ENCODE assay signal across 1 cellular context in the genomic region with DNA sequence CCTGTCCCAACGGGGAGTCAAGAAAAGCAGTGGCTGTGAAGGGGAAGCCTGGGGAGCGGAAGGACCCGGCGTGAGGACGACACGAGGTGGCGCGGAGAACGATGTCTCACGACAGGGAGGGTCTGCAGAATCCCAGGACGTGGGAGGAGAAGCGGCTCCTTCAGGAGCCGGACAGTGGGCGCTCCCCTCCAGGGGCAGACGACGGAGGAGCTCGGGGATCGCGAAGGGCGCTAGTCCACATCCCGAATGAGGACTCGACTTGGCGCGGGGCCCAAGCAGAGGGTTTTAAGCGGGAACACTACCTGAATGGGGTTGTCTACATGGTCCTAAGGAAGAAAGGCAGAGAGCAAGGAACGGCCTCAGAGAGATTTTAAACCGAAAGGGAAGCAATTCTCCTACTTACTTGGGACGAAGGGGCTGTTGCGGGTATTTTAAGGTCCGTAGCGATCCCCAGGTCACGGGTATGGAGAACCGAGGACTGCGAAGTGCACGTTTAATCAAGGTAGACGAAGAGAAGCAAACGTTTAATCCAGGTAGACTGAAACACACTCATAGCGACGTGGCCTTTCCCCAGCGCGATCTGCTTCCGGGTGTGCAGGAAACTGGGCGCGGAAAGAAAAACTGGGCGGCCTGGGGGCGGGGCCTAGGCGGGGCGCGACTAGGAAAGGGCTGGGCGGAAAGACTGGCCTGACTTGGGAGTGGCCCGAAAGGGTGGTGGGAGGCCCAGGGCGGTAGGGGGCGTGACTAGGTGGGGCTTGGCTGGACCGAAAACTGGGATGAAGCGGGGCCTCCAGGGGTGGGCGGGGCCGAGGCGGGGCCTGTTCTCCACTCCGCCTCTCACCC.
A peak's percentile ranks its signal among the peaks of the same experiment; 100 is the strongest.
TF ChIP-seq lines count a peak whose summit lies in the region.

A gene (minus strand): TSS at position 594 of the 843 bp plus-strand sequence. CDS start 10,964 bp downstream, outside the sequence.

TF ChIP-seq in K562, 482 proteins besides CTCF, POLR2A, EP300 and RAD21 (continued from another document and continues in another):
- TF ChIP-seq, protein P1, sequence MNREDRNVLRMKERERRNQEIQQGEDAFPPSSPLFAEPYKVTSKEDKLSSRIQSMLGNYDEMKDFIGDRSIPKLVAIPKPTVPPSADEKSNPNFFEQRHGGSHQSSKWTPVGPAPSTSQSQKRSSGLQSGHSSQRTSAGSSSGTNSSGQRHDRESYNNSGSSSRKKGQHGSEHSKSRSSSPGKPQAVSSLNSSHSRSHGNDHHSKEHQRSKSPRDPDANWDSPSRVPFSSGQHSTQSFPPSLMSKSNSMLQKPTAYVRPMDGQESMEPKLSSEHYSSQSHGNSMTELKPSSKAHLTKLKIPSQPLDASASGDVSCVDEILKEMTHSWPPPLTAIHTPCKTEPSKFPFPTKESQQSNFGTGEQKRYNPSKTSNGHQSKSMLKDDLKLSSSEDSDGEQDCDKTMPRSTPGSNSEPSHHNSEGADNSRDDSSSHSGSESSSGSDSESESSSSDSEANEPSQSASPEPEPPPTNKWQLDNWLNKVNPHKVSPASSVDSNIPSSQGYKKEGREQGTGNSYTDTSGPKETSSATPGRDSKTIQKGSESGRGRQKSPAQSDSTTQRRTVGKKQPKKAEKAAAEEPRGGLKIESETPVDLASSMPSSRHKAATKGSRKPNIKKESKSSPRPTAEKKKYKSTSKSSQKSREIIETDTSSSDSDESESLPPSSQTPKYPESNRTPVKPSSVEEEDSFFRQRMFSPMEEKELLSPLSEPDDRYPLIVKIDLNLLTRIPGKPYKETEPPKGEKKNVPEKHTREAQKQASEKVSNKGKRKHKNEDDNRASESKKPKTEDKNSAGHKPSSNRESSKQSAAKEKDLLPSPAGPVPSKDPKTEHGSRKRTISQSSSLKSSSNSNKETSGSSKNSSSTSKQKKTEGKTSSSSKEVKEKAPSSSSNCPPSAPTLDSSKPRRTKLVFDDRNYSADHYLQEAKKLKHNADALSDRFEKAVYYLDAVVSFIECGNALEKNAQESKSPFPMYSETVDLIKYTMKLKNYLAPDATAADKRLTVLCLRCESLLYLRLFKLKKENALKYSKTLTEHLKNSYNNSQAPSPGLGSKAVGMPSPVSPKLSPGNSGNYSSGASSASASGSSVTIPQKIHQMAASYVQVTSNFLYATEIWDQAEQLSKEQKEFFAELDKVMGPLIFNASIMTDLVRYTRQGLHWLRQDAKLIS (CRISPR knock-in tag; IDR thresholded peaks at IDR 0.05), result no peak
- TF ChIP-seq, protein P2, sequence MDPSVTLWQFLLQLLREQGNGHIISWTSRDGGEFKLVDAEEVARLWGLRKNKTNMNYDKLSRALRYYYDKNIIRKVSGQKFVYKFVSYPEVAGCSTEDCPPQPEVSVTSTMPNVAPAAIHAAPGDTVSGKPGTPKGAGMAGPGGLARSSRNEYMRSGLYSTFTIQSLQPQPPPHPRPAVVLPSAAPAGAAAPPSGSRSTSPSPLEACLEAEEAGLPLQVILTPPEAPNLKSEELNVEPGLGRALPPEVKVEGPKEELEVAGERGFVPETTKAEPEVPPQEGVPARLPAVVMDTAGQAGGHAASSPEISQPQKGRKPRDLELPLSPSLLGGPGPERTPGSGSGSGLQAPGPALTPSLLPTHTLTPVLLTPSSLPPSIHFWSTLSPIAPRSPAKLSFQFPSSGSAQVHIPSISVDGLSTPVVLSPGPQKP (CRISPR knock-in tag; IDR thresholded peaks at IDR 0.05), result no peak
- TF ChIP-seq SP1 (CRISPR knock-in tag; IDR thresholded peaks at IDR 0.05), result peak; percentile 77
- TF ChIP-seq, protein P3, sequence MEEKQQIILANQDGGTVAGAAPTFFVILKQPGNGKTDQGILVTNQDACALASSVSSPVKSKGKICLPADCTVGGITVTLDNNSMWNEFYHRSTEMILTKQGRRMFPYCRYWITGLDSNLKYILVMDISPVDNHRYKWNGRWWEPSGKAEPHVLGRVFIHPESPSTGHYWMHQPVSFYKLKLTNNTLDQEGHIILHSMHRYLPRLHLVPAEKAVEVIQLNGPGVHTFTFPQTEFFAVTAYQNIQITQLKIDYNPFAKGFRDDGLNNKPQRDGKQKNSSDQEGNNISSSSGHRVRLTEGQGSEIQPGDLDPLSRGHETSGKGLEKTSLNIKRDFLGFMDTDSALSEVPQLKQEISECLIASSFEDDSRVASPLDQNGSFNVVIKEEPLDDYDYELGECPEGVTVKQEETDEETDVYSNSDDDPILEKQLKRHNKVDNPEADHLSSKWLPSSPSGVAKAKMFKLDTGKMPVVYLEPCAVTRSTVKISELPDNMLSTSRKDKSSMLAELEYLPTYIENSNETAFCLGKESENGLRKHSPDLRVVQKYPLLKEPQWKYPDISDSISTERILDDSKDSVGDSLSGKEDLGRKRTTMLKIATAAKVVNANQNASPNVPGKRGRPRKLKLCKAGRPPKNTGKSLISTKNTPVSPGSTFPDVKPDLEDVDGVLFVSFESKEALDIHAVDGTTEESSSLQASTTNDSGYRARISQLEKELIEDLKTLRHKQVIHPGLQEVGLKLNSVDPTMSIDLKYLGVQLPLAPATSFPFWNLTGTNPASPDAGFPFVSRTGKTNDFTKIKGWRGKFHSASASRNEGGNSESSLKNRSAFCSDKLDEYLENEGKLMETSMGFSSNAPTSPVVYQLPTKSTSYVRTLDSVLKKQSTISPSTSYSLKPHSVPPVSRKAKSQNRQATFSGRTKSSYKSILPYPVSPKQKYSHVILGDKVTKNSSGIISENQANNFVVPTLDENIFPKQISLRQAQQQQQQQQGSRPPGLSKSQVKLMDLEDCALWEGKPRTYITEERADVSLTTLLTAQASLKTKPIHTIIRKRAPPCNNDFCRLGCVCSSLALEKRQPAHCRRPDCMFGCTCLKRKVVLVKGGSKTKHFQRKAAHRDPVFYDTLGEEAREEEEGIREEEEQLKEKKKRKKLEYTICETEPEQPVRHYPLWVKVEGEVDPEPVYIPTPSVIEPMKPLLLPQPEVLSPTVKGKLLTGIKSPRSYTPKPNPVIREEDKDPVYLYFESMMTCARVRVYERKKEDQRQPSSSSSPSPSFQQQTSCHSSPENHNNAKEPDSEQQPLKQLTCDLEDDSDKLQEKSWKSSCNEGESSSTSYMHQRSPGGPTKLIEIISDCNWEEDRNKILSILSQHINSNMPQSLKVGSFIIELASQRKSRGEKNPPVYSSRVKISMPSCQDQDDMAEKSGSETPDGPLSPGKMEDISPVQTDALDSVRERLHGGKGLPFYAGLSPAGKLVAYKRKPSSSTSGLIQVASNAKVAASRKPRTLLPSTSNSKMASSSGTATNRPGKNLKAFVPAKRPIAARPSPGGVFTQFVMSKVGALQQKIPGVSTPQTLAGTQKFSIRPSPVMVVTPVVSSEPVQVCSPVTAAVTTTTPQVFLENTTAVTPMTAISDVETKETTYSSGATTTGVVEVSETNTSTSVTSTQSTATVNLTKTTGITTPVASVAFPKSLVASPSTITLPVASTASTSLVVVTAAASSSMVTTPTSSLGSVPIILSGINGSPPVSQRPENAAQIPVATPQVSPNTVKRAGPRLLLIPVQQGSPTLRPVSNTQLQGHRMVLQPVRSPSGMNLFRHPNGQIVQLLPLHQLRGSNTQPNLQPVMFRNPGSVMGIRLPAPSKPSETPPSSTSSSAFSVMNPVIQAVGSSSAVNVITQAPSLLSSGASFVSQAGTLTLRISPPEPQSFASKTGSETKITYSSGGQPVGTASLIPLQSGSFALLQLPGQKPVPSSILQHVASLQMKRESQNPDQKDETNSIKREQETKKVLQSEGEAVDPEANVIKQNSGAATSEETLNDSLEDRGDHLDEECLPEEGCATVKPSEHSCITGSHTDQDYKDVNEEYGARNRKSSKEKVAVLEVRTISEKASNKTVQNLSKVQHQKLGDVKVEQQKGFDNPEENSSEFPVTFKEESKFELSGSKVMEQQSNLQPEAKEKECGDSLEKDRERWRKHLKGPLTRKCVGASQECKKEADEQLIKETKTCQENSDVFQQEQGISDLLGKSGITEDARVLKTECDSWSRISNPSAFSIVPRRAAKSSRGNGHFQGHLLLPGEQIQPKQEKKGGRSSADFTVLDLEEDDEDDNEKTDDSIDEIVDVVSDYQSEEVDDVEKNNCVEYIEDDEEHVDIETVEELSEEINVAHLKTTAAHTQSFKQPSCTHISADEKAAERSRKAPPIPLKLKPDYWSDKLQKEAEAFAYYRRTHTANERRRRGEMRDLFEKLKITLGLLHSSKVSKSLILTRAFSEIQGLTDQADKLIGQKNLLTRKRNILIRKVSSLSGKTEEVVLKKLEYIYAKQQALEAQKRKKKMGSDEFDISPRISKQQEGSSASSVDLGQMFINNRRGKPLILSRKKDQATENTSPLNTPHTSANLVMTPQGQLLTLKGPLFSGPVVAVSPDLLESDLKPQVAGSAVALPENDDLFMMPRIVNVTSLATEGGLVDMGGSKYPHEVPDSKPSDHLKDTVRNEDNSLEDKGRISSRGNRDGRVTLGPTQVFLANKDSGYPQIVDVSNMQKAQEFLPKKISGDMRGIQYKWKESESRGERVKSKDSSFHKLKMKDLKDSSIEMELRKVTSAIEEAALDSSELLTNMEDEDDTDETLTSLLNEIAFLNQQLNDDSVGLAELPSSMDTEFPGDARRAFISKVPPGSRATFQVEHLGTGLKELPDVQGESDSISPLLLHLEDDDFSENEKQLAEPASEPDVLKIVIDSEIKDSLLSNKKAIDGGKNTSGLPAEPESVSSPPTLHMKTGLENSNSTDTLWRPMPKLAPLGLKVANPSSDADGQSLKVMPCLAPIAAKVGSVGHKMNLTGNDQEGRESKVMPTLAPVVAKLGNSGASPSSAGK (IDR thresholded peaks at IDR 0.05), result peak; percentile 89
- peak; percentile 92 for TF ChIP-seq L3MBTL2 (IDR thresholded peaks at IDR 0.05)
- no peak for TF ChIP-seq RBM22 (IDR thresholded peaks at IDR 0.05; ENCODE audit: low read depth, low read length, poor library complexity, severe bottlenecking)
- peak; percentile 45; the same call in 1 of the 2 replicates for TF ChIP-seq TAF7 (tag; IDR thresholded peaks at IDR 0.05)
- no peak for TF ChIP-seq HDAC2 (IDR thresholded peaks at IDR 0.05)
- TF ChIP-seq MAFF (IDR thresholded peaks at IDR 0.05; ENCODE audit: low read length), result no peak
- TF ChIP-seq CREM (IDR thresholded peaks at IDR 0.05; ENCODE audit: low read depth), result peak; percentile 49; the same call in 1 of the 2 replicates
- no peak for TF ChIP-seq FUS (optimal IDR thresholded peaks at IDR 0.05; ENCODE audit: low read depth, low read length)
- 0 out of 2 replicates have a peak, but pooled peaks have one; percentile 41 for TF ChIP-seq ZNF766 (CRISPR knock-in tag; conservative IDR thresholded peaks at IDR 0.05)
- TF ChIP-seq RBFOX2 (IDR thresholded peaks at IDR 0.05; ENCODE audit: low read depth, low read length), result peak; percentile 86
- TF ChIP-seq, protein P4, sequence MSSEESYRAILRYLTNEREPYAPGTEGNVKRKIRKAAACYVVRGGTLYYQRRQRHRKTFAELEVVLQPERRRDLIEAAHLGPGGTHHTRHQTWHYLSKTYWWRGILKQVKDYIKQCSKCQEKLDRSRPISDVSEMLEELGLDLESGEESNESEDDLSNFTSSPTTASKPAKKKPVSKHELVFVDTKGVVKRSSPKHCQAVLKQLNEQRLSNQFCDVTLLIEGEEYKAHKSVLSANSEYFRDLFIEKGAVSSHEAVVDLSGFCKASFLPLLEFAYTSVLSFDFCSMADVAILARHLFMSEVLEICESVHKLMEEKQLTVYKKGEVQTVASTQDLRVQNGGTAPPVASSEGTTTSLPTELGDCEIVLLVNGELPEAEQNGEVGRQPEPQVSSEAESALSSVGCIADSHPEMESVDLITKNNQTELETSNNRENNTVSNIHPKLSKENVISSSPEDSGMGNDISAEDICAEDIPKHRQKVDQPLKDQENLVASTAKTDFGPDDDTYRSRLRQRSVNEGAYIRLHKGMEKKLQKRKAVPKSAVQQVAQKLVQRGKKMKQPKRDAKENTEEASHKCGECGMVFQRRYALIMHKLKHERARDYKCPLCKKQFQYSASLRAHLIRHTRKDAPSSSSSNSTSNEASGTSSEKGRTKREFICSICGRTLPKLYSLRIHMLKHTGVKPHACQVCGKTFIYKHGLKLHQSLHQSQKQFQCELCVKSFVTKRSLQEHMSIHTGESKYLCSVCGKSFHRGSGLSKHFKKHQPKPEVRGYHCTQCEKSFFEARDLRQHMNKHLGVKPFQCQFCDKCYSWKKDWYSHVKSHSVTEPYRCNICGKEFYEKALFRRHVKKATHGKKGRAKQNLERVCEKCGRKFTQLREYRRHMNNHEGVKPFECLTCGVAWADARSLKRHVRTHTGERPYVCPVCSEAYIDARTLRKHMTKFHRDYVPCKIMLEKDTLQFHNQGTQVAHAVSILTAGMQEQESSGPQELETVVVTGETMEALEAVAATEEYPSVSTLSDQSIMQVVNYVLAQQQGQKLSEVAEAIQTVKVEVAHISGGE (CRISPR knock-in tag; IDR thresholded peaks at IDR 0.05), result peak in 1 of 3 experiments; percentile 96; a peak in 3 of 6 replicates
- no peak for TF ChIP-seq STAT5A (IDR thresholded peaks at IDR 0.05; ENCODE audit: borderline replicate concordance, low read length)
- TF ChIP-seq, protein P5, sequence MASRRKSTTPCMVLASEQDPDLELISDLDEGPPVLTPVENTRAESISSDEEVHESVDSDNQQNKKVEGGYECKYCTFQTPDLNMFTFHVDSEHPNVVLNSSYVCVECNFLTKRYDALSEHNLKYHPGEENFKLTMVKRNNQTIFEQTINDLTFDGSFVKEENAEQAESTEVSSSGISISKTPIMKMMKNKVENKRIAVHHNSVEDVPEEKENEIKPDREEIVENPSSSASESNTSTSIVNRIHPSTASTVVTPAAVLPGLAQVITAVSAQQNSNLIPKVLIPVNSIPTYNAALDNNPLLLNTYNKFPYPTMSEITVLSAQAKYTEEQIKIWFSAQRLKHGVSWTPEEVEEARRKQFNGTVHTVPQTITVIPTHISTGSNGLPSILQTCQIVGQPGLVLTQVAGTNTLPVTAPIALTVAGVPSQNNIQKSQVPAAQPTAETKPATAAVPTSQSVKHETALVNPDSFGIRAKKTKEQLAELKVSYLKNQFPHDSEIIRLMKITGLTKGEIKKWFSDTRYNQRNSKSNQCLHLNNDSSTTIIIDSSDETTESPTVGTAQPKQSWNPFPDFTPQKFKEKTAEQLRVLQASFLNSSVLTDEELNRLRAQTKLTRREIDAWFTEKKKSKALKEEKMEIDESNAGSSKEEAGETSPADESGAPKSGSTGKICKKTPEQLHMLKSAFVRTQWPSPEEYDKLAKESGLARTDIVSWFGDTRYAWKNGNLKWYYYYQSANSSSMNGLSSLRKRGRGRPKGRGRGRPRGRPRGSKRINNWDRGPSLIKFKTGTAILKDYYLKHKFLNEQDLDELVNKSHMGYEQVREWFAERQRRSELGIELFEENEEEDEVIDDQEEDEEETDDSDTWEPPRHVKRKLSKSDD (conservative IDR thresholded peaks at IDR 0.05; ENCODE audit: low read length), result no peak
- TF ChIP-seq, protein P6, sequence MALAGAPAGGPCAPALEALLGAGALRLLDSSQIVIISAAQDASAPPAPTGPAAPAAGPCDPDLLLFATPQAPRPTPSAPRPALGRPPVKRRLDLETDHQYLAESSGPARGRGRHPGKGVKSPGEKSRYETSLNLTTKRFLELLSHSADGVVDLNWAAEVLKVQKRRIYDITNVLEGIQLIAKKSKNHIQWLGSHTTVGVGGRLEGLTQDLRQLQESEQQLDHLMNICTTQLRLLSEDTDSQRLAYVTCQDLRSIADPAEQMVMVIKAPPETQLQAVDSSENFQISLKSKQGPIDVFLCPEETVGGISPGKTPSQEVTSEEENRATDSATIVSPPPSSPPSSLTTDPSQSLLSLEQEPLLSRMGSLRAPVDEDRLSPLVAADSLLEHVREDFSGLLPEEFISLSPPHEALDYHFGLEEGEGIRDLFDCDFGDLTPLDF (CRISPR knock-in tag; IDR thresholded peaks at IDR 0.05), result no peak
- TF ChIP-seq, protein P7, sequence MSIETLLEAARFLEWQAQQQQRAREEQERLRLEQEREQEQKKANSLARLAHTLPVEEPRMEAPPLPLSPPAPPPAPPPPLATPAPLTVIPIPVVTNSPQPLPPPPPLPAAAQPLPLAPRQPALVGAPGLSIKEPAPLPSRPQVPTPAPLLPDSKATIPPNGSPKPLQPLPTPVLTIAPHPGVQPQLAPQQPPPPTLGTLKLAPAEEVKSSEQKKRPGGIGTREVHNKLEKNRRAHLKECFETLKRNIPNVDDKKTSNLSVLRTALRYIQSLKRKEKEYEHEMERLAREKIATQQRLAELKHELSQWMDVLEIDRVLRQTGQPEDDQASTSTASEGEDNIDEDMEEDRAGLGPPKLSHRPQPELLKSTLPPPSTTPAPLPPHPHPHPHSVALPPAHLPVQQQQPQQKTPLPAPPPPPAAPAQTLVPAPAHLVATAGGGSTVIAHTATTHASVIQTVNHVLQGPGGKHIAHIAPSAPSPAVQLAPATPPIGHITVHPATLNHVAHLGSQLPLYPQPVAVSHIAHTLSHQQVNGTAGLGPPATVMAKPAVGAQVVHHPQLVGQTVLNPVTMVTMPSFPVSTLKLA (conservative IDR thresholded peaks at IDR 0.05), result peak; percentile 50 to 75; a peak in 2 of 4 replicates
- TF ChIP-seq ATF1 (CRISPR knock-in tag; IDR thresholded peaks at IDR 0.05), result no peak
- TF ChIP-seq ATF1 (tag; IDR thresholded peaks at IDR 0.05), result peak; percentile 58
